Comparison of ENCODE assay signal across 9 cellular contexts in the genomic region with DNA sequence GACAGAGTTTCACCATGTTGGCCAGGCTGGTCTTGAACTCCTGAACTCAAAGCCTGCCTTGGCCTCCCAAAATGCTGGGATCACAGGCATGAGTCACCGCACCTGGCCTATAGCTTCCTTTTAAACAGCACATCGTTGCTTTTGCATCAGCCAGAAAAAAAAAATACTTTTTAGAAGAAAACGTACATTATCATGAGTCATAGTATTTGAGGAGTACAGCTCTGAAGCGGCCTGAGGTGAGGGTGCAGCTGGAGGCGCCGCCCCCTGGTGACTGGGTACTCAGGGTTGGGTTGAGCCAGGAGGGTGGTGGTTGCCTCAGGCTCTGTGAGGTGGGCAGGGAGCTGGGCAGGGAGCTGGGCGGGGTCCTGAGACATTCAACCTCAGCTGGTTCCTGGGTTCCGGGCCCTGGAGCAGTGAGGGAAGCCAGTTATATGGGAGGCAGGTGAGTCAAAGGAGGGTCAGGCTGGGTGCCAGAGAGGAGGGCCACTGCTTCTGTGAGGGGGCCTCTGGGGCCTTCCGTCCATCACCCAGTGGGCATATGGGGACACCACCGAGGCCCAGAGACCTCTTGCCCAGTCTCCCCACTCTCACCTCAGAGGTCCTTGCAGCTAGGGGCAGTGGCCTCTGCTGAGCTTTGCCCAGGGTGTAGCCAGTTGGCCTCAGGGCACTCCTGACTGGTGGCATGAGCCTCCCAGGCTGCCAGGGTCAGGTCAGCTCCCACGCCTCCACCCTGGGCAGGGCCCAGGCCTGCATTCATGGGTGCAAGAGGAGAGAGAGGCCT. TPM values are rescaled to one million over a fixed set of nuclear protein-coding genes. Genes with fewer than 3 reads are reported as not detected.
A peak's percentile ranks its signal among the peaks of the same experiment; 100 is the strongest.
DNase-seq lines count a peak whose midpoint lies in the region; ATAC-seq and TF ChIP-seq lines count a peak whose summit lies in the region.
"Had no signal": no experiment of that assay in that cellular context is flagged by ENCODE, and none has a peak within 500 bp of the region (broad histone marks: within the 10 kb centered on the region; RNA-seq: fewer than 3 reads in every experiment).

No MANE protein-coding gene starts in this region.

- H3K27ac ChIP-seq in GM23338 (ENCODE audit: low read depth) (no peak overlapping the region), epithelial cell of prostate (peak overlapping the region; percentile 92), neuronal stem cell (replicated peaks; ENCODE audit: low read length) (no peak overlapping the region), psoas muscle (no peak overlapping the region)

- H3F3A ChIP-seq in GM23338 (replicated peaks; ENCODE audit: low read depth), result peaks cover 26% of the 10 kb centered on the region

- H3K4me1 Mint-ChIP-seq in GM23338, result peaks cover 46% of the 10 kb centered on the region

- peaks cover 29% of the 10 kb centered on the region for H3K27me3 Mint-ChIP-seq in GM23338 (ENCODE audit: insufficient read depth, low read depth, poor library complexity)

- H3K9me3 ChIP-seq in neuronal stem cell (replicated peaks in 1 of 2; ENCODE audit: control insufficient read depth in 2 of 2, insufficient read depth in 1 of 2, low read depth in 1 of 2, low read length in 2 of 2) (no peaks in the 10 kb centered on the region), psoas muscle (no peaks in the 10 kb centered on the region)

- no CpG with 5 or more reads among the region's 11 CpGs for WGBS in neuronal stem cell (ENCODE audit: extremely low coverage in 2 of 2, insufficient read length in 2 of 2, insufficient replicate concordance in 1 of 2), 2 donors
- WGBS in psoas muscle, 3 donors, result 84 to 88% (median 86%) methylated on average over 10 to 11 of the region's 11 CpGs

- H4K91ac ChIP-seq in neuronal stem cell (ENCODE audit: low read depth, low read length, poor library complexity), result peak overlapping the region; percentile 80

- H4K20me1 ChIP-seq in GM23338 (replicated peaks; ENCODE audit: insufficient read depth), result no peaks in the 10 kb centered on the region

- H3K27me3 ChIP-seq in GM23338 (ENCODE audit: insufficient read depth) (peaks cover 7% of the 10 kb centered on the region), neuronal stem cell (ENCODE audit: control insufficient read depth in 3 of 3, insufficient read depth in 3 of 3, low read depth in 1 of 3, low read length in 3 of 3) (no peaks in the 10 kb centered on the region), psoas muscle (ENCODE audit: insufficient read depth in 3 of 3, low read length in 2 of 3) (no peaks in the 10 kb centered on the region)

- peak overlapping the region; percentile 12 for H3K14ac ChIP-seq in neuronal stem cell (ENCODE audit: low read length)

- ATAC-seq in GM23338 (no peak), HG03139 (IDR thresholded peaks at IDR 0.05; ENCODE audit: unreplicated experiment) (no peak), psoas muscle (no peak), GM21576 (IDR thresholded peaks at IDR 0.05; ENCODE audit: unreplicated experiment) (no peak)

- H2AK5ac ChIP-seq in neuronal stem cell (ENCODE audit: low read depth, low read length), result peak overlapping the region; percentile 99

- peak overlapping the region; percentile 76; the same call in 1 of the 2 replicates for H3K27ac Mint-ChIP-seq in GM23338
- H3K27ac Mint-ChIP-seq: T-cell had no signal

- no peak overlapping the region for H3K4me2 ChIP-seq in GM23338
- H3K4me2 ChIP-seq in neuronal stem cell (ENCODE audit: insufficient read depth, low read length, poor library complexity, severe bottlenecking), result no peak overlapping the region

- no peak overlapping the region for H3K23ac ChIP-seq in neuronal stem cell (ENCODE audit: low read depth, low read length, poor library complexity)

- H2BK12ac ChIP-seq in neuronal stem cell (ENCODE audit: low read length), result peak overlapping the region; percentile 89

- no peak overlapping the region for H3K4me3 Mint-ChIP-seq in GM23338
- H3K4me3 Mint-ChIP-seq: T-cell had no signal

- no peaks in the 10 kb centered on the region for H3K36me3 Mint-ChIP-seq in GM23338 (ENCODE audit: low read depth)
- H3K36me3 Mint-ChIP-seq: T-cell had no signal

- H2AFZ ChIP-seq in GM23338, result no peak overlapping the region
- H2AFZ ChIP-seq in neuronal stem cell (ENCODE audit: low read length), result no peak overlapping the region

- H3K36me3 ChIP-seq in GM23338 (ENCODE audit: insufficient read depth), result no peaks in the 10 kb centered on the region
- H3K36me3 ChIP-seq in neuronal stem cell (replicated peaks in 1 of 2; ENCODE audit: control insufficient read depth in 2 of 2, insufficient read depth in 2 of 2, low read length in 2 of 2), result no peaks in the 10 kb centered on the region
- no peaks in the 10 kb centered on the region for H3K36me3 ChIP-seq in psoas muscle (ENCODE audit: insufficient read depth in 1 of 2, low read depth in 1 of 2)

- peak overlapping the region; percentile 76 for H2BK5ac ChIP-seq in neuronal stem cell (ENCODE audit: low read length)

- H3K79me2 ChIP-seq in GM23338 (replicated peaks; ENCODE audit: insufficient read depth), result 0 out of 2 replicates have a peak, but pooled peaks cover 5% of the 10 kb centered on the region

- intact Hi-C loops in psoas muscle (cut with DNase I), result no loop called here

- H4K8ac ChIP-seq in neuronal stem cell (ENCODE audit: low read depth, low read length), result no peak overlapping the region

- H3K9me2 ChIP-seq in GM23338 (ENCODE audit: insufficient read depth), result no peaks in the 10 kb centered on the region

- H3K4me3 ChIP-seq in GM23338 (no peak overlapping the region), neuronal stem cell (ENCODE audit: low read length in 2 of 2) (no peak overlapping the region), psoas muscle (no peak overlapping the region)

- DNase-seq in GM23338 (ENCODE audit: low spot score) (no peak), NCI-H2196 (lab: John Stamatoyannopoulos, UW; ENCODE audit: unreplicated experiment) (peak; percentile 80), epithelial cell of prostate (ENCODE audit: low read depth, low spot score) (peak; percentile 98), neuronal stem cell (ENCODE audit: low spot score) (no peak), psoas muscle (no peak), foreskin melanocyte (no peak)
- DNase-seq: T-cell had no signal

- peak overlapping the region; percentile 78 for H3K18ac ChIP-seq in neuronal stem cell (ENCODE audit: low read length)

- peak in 1 of 2 experiments; percentile 43; a peak in 2 of 4 replicates for TF ChIP-seq CTCF in GM23338 (conservative IDR thresholded peaks at IDR 0.05; ENCODE audit: low read depth in 2 of 2)
- no peak for TF ChIP-seq CTCF in psoas muscle (IDR thresholded peaks at IDR 0.05)

- H3K79me1 ChIP-seq in neuronal stem cell (ENCODE audit: low read depth, low read length), result no peaks in the 10 kb centered on the region

- H2BK120ac ChIP-seq in neuronal stem cell (ENCODE audit: low read depth, low read length), result peak overlapping the region; percentile 24

- no peak overlapping the region for H3K4ac ChIP-seq in neuronal stem cell (ENCODE audit: low read length)

- H3K4me1 ChIP-seq in GM23338 (ENCODE audit: insufficient read depth) (peaks cover 50% of the 10 kb centered on the region), neuronal stem cell (ENCODE audit: control insufficient read depth in 2 of 2, insufficient read depth in 1 of 2, low read depth in 1 of 2, low read length in 2 of 2) (peaks cover 15 to 18% of the 10 kb centered on the region in 2 donors), psoas muscle (no peaks in the 10 kb centered on the region)

- H3K9ac ChIP-seq in neuronal stem cell (ENCODE audit: low read depth, low read length, poor library complexity), result no peak overlapping the region

- no peaks in the 10 kb centered on the region; the same call in 2 of the 3 replicates for H3K9me3 Mint-ChIP-seq in GM23338
- H3K9me3 Mint-ChIP-seq: T-cell had no signal

- peak overlapping the region; percentile 96 for H2BK15ac ChIP-seq in neuronal stem cell (ENCODE audit: low read length)

TF ChIP-seq in GM23338, 12 proteins besides CTCF, POLR2A, EP300 and RAD21 (continues in another document):
- no peak for TF ChIP-seq EZH2phosphoT487 (IDR thresholded peaks at IDR 0.05; ENCODE audit: unreplicated experiment)
- no peak for TF ChIP-seq REST (IDR thresholded peaks at IDR 0.05; ENCODE audit: unreplicated experiment)
- TF ChIP-seq NANOG (IDR thresholded peaks at IDR 0.05; ENCODE audit: borderline replicate concordance), result no peak
- no peak for TF ChIP-seq ZNF331 (CRISPR knock-in tag; IDR thresholded peaks at IDR 0.05; ENCODE audit: low read depth)

RNA-seq across cellular contexts. Expression of gene ID1, which starts 11.7 kb away (rescaled TPM):
- 452 and 479 TPM in 2 replicates for total RNA-seq in GM23338 (2014; rRNA removed; shearing (Covaris generic))
- polyA plus RNA-seq in GM23338 (2016; fragmentation: Nextera tagmentation; extraction: Ambion mirVana) (221 and 224 TPM in 2 replicates), psoas muscle (100 to 1,000 TPM in 1 of 3 donors, 10 to 100 TPM in 2; 45.1 to 574 (median 45.2) TPM)
- polyA plus RNA-seq in neuronal stem cell (2013, experiment 1 of 2), result 60.4 TPM
- 58.3 TPM for polyA plus RNA-seq in neuronal stem cell (2013, experiment 2 of 2)
- 100 to 1,000 TPM in 2 of 4 donors, 10 to 100 TPM in 2; 25.1 to 129 (median 102) TPM for total RNA-seq in psoas muscle

RNA-seq across cellular contexts. Expression of gene COX4I2, which starts 44.3 kb away (rescaled TPM):
- not detected in 2 replicates for total RNA-seq in GM23338 (2014; rRNA removed; shearing (Covaris generic))
- polyA plus RNA-seq in GM23338 (2016; fragmentation: Nextera tagmentation; extraction: Ambion mirVana), result 0.63 and 1.1 TPM in 2 replicates
- polyA plus RNA-seq in neuronal stem cell (2013, experiment 1 of 2), result 0.10 TPM
- polyA plus RNA-seq in neuronal stem cell (2013, experiment 2 of 2), result not detected
- 1 to 10 TPM; 3.5 to 8.1 (median 5.0) TPM for total RNA-seq in psoas muscle
- 10 to 100 TPM in 2 of 3 donors, 1 to 10 TPM in 1; 7.0 to 13.2 (median 11.9) TPM for polyA plus RNA-seq in psoas muscle
- total RNA-seq: T-cell had no signal

Comparison
In these comparisons a context has a peak if more than half of its experiments do, and no peak if none do; other contexts are left out.
1. DNase-seq: peak in NCI-H2196 (single experiment) and epithelial cell of prostate (single experiment); none in GM23338 (single experiment), neuronal stem cell (single experiment), psoas muscle (0 of 2) and foreskin melanocyte (single experiment).